Comparison of ENCODE assay signal across 17 cellular contexts in genomic region chr4:141458501-141458900, GRCh38.
DNase-seq lines count a peak whose midpoint lies in the region; ATAC-seq and TF ChIP-seq lines count a peak whose summit lies in the region.
"Had no signal": no experiment of that assay in that cellular context is flagged by ENCODE, and none has a peak within 500 bp of the region (broad histone marks: within the 10 kb centered on the region; RNA-seq: fewer than 3 reads in every experiment).

No MANE protein-coding gene starts in this region.

- POLR2A ChIA-PET in CD8-positive, alpha-beta memory T cell (lab: Charles Lee) = no interaction called here

- peaks cover 2 to 5% of the 10 kb centered on the region in 2 donors for H3K36me3 Mint-ChIP-seq in CD14-positive monocyte
- no peaks in the 10 kb centered on the region for H3K36me3 Mint-ChIP-seq in CD8-positive, alpha-beta memory T cell

- H3K9me3 Mint-ChIP-seq in CD14-positive monocyte = peaks cover 0 to 3% (median 0%) of the 10 kb centered on the region in 7 donors
- no peaks in the 10 kb centered on the region for H3K9me3 Mint-ChIP-seq in CD8-positive, alpha-beta memory T cell

- peak overlapping the region; percentile 6 to 81 (median 38) for H3K27ac Mint-ChIP-seq in CD14-positive monocyte
- no peak overlapping the region for H3K27ac Mint-ChIP-seq in CD8-positive, alpha-beta memory T cell

- ATAC-seq in SK-N-SH treated with all-trans-retinoic acid at 6 μM for 48 hours (peak; percentile 65; the same call in 2 of the 3 replicates), foreskin keratinocyte (peak; percentile 93), GM21423 (IDR thresholded peaks at IDR 0.05; ENCODE audit: unreplicated experiment) (no peak)
- ATAC-seq: GM12878, HepG2 had no signal

- H3K4me3 Mint-ChIP-seq in CD14-positive monocyte = no peak overlapping the region
- H3K4me3 Mint-ChIP-seq in CD8-positive, alpha-beta memory T cell = no peak overlapping the region

- H3K9me3 ChIP-seq in CD8-positive, alpha-beta memory T cell (ENCODE audit: low read length) = no peaks in the 10 kb centered on the region
- H3K9me3 ChIP-seq: suprapubic skin had no signal

- H3K27me3 Mint-ChIP-seq in CD14-positive monocyte (ENCODE audit: low read depth in 3 of 3) = peaks cover 0 to 1% (median 0%) of the 10 kb centered on the region in 3 donors
- H3K27me3 Mint-ChIP-seq in CD8-positive, alpha-beta memory T cell = peaks cover 0 to 3% of the 10 kb centered on the region in 2 donors

- no peaks in the 10 kb centered on the region for H3K27me3 ChIP-seq in foreskin keratinocyte
- H3K27me3 ChIP-seq in CD8-positive, alpha-beta memory T cell (ENCODE audit: insufficient read depth, low read length, poor library complexity, severe bottlenecking) = no peaks in the 10 kb centered on the region
- H3K27me3 ChIP-seq: suprapubic skin had no signal

- CTCF ChIA-PET in CD8-positive, alpha-beta memory T cell (lab: Charles Lee) = no interaction called here

- no peaks in the 10 kb centered on the region for H3K36me3 ChIP-seq in CD8-positive, alpha-beta memory T cell (ENCODE audit: insufficient read depth, low read length)
- H3K36me3 ChIP-seq: suprapubic skin had no signal

- peaks cover 38% of the 10 kb centered on the region for H3K4me1 ChIP-seq in foreskin keratinocyte
- no peaks in the 10 kb centered on the region for H3K4me1 ChIP-seq in CD8-positive, alpha-beta memory T cell (ENCODE audit: insufficient read depth, low read length)
- H3K4me1 ChIP-seq: suprapubic skin had no signal

- no peak overlapping the region for H3K4me3 ChIP-seq in CD8-positive, alpha-beta memory T cell (ENCODE audit: low read length)
- H3K4me3 ChIP-seq: GM12878, suprapubic skin had no signal

- intact Hi-C loops in CD14-positive monocyte (cut with micrococcal nuclease) = no loop called here

- peak overlapping the region; percentile 30 for H3K27ac ChIP-seq in foreskin keratinocyte
- H3K27ac ChIP-seq in CD8-positive, alpha-beta memory T cell (ENCODE audit: low read depth, low read length) = no peak overlapping the region
- H3K27ac ChIP-seq: suprapubic skin had no signal

- TF ChIP-seq CTCF in CD14-positive monocyte (IDR thresholded peaks at IDR 0.05) = no peak
- TF ChIP-seq CTCF in foreskin keratinocyte (conservative IDR thresholded peaks at IDR 0.05) = no peak

- DNase-seq in CD14-positive monocyte (ENCODE audit: low spot score) (no peak), HT1080 (ENCODE audit: low read depth) (peak; percentile 27), foreskin keratinocyte (peak; percentile 90 to 94), occipital lobe (lab: John Stamatoyannopoulos, UW) (no peak)
- no peak for DNase-seq in CD8-positive, alpha-beta memory T cell
- no peak for DNase-seq in stimulated activated CD4-positive, alpha-beta T cell treated with anti-CD3 and anti-CD28 coated beads, Interleukin-4, amount 100 ng/mL, for 1 hour
- DNase-seq: activated CD4-positive, CD25-positive, alpha-beta regulatory T cell; central memory CD4-positive, alpha-beta T cell; effector CD4-positive, alpha-beta T cell; NCI-H774; nucleus accumbens; T-helper 1 cell had no signal

- H3K4me1 Mint-ChIP-seq in CD14-positive monocyte = peaks cover 17% of the 10 kb centered on the region
- no peaks in the 10 kb centered on the region for H3K4me1 Mint-ChIP-seq in CD8-positive, alpha-beta memory T cell

TF ChIP-seq in SK-N-SH treated with all-trans-retinoic acid at 6 μM for 48 hours, 23 proteins besides CTCF, POLR2A, EP300 and RAD21:
- TF ChIP-seq ZFP3 (CRISPR knock-in tag; IDR thresholded peaks at IDR 0.05) = no peak
- no peak for TF ChIP-seq PPARA (CRISPR knock-in tag; IDR thresholded peaks at IDR 0.05; ENCODE audit: borderline replicate concordance)
- no peak for TF ChIP-seq RARB (CRISPR knock-in tag; IDR thresholded peaks at IDR 0.05)
- 0 out of 2 replicates have a peak, but pooled peaks have one; percentile 9 for TF ChIP-seq POU6F1 (CRISPR knock-in tag; IDR thresholded peaks at IDR 0.05; ENCODE audit: borderline replicate concordance, low read depth)

Comparison
In these comparisons a context has a peak if more than half of its experiments do, and no peak if none do; other contexts are left out.
1. DNase-seq: peak in HT1080 (single experiment) and foreskin keratinocyte (2 of 2); none in CD14-positive monocyte (single experiment), CD8-positive, alpha-beta memory T cell (0 of 5), occipital lobe (single experiment) and stimulated activated CD4-positive, alpha-beta T cell treated with anti-CD3 and anti-CD28 coated beads, Interleukin-4, amount 100 ng/mL, for 1 hour (single experiment).
2. H3K27ac Mint-ChIP-seq: peak in CD14-positive monocyte (7 of 7); none in CD8-positive, alpha-beta memory T cell (0 of 8).